Comparison of ENCODE assay signal across 21 cellular contexts in genomic region chr16:27700596-27700995, GRCh38.
A peak's percentile ranks its signal among the peaks of the same experiment; 100 is the strongest.
DNase-seq lines count a peak whose midpoint lies in the region; ATAC-seq and TF ChIP-seq lines count a peak whose summit lies in the region.
"Had no signal": no experiment of that assay in that cellular context is flagged by ENCODE, and none has a peak within 500 bp of the region (broad histone marks: within the 10 kb centered on the region; RNA-seq: fewer than 3 reads in every experiment).

No MANE protein-coding gene starts in this region.

- H3K36me3 ChIP-seq in right atrium auricular region, result peaks cover 13% of the 10 kb centered on the region
- H3K36me3 ChIP-seq: breast epithelium had no signal

- H3K4me3 ChIP-seq in right atrium auricular region, result no peak overlapping the region
- H3K4me3 ChIP-seq: breast epithelium, upper lobe of left lung had no signal

- peaks cover 0 to 12% of the 10 kb centered on the region in 2 donors for H3K4me1 ChIP-seq in right atrium auricular region
- H3K4me1 ChIP-seq: breast epithelium had no signal

- intact Hi-C loops in posterior vena cava (cut with DNase I), result no loop called here

- no peaks in the 10 kb centered on the region for H3K9me3 ChIP-seq in right atrium auricular region
- H3K9me3 ChIP-seq: breast epithelium, neutrophil, upper lobe of left lung had no signal

- DNase-seq in Ammon's horn (ENCODE audit: low spot score), result peak; percentile 67
- no peak for DNase-seq in right atrium auricular region (ENCODE audit: low spot score)
- DNase-seq in posterior vena cava (ENCODE audit: low spot score), result peak; percentile 18
- DNase-seq in HEK293T (ENCODE audit: extremely low spot score), result no peak
- no peak for DNase-seq in SIG-M5 (lab: John Stamatoyannopoulos, UW)
- DNase-seq: activated CD4-positive, CD25-positive, alpha-beta regulatory T cell treated with anti-CD3 and anti-CD28 coated beads, Interleukin-2, amount 50 U/mL, for 72 hours; activated CD8-positive, alpha-beta T cell treated with anti-CD3 and anti-CD28 coated beads, Interleukin-2, amount 10 ng/mL, durations not matched to agents 7 days and 5 days; activated gamma-delta T cell treated with Interleukin-2 at 50 U/mL for 16 hours; dermis blood vessel endothelial cell; immature natural killer cell; KG1; NCI-H1436 treated with DMSO at 0.1 percent for 48 hours; NCI-H526 treated with DMSO at 0.1 percent for 48 hours; stimulated activated CD4-positive, alpha-beta T cell treated with anti-CD3 and anti-CD28 coated beads, Interleukin-4, amount 100 ng/mL, for 4 hours; upper lobe of left lung had no signal

- POLR2A ChIA-PET in HEK293T (lab: Yijun Ruan, JAX), result no interaction called here

- TF ChIP-seq CTCF in right atrium auricular region (IDR thresholded peaks at IDR 0.05), result peak in 1 of 2 donors; percentile 11

- CTCF ChIA-PET in HEK293T (lab: Yijun Ruan, JAX), result no interaction called here

- no peaks in the 10 kb centered on the region for H3K27me3 ChIP-seq in right atrium auricular region
- H3K27me3 ChIP-seq: breast epithelium, neutrophil, upper lobe of left lung had no signal

- H3K27ac ChIP-seq in cingulate gyrus (ENCODE audit: low read depth, low read length) (peak overlapping the region; percentile 5), right atrium auricular region (peak overlapping the region; percentile 55 to 70)
- H3K27ac ChIP-seq: breast epithelium, C4-2B, neutrophil, upper lobe of left lung had no signal

- ATAC-seq in HG02885 (IDR thresholded peaks at IDR 0.05; ENCODE audit: poor library complexity, unreplicated experiment) (no peak), GM21381 (IDR thresholded peaks at IDR 0.05; ENCODE audit: unreplicated experiment) (no peak)
- ATAC-seq: activated CD8-positive, alpha-beta T cell treated with anti-CD3 and anti-CD28 coated beads, Interleukin-2, amount 10 ng/mL, durations not matched to agents 7 days and 5 days had no signal

TF ChIP-seq in HEK293T, 16 proteins besides CTCF, POLR2A, EP300 and RAD21:
- no peak for TF ChIP-seq LEF1 (IDR thresholded peaks at IDR 0.05; ENCODE audit: borderline replicate concordance)
- no peak for TF ChIP-seq BHLHE40 (IDR thresholded peaks at IDR 0.05; ENCODE audit: borderline replicate concordance)
- no peak for TF ChIP-seq FOXK2 (IDR thresholded peaks at IDR 0.05)
- no peak for TF ChIP-seq FOXM1 (IDR thresholded peaks at IDR 0.05; ENCODE audit: borderline replicate concordance)
- TF ChIP-seq ELF4 (IDR thresholded peaks at IDR 0.05), result no peak
- TF ChIP-seq FOXA1 (IDR thresholded peaks at IDR 0.05), result no peak
- TF ChIP-seq L3MBTL2 (conservative IDR thresholded peaks at IDR 0.05), result no peak
- no peak for TF ChIP-seq ARNT (IDR thresholded peaks at IDR 0.05)
- TF ChIP-seq CTBP1 (IDR thresholded peaks at IDR 0.05; ENCODE audit: borderline replicate concordance), result no peak
- no peak for TF ChIP-seq PKNOX1 (IDR thresholded peaks at IDR 0.05)
- no peak for TF ChIP-seq ZNF384 (IDR thresholded peaks at IDR 0.05)

Comparison
In these comparisons a context has a peak if more than half of its experiments do, and no peak if none do; other contexts are left out.
1. DNase-seq: peak in Ammon's horn (single experiment) and posterior vena cava (single experiment); none in right atrium auricular region (single experiment), HEK293T (single experiment) and SIG-M5 (single experiment).